ENCODE assay signal across 8 cellular contexts in genomic region chr17:45132569-45133463, GRCh38. TPM values are rescaled to one million over a fixed set of nuclear protein-coding genes. Genes with fewer than 3 reads are reported as not detected.
DNase-seq lines count a peak whose midpoint lies in the region; ATAC-seq and TF ChIP-seq lines count a peak whose summit lies in the region.

No MANE protein-coding gene starts in this region.

- H3K4me1 Mint-ChIP-seq in neural crest cell, result peaks cover 12% of the 10 kb centered on the region

- H3K4me1 ChIP-seq in RWPE2 (ENCODE audit: insufficient read depth, poor library complexity, severe bottlenecking), result peaks cover 27% of the 10 kb centered on the region
- H3K4me1 ChIP-seq in foreskin keratinocyte, result peaks cover 16% of the 10 kb centered on the region
- peaks cover 45% of the 10 kb centered on the region for H3K4me1 ChIP-seq in testis

- H3K9me3 ChIP-seq in RWPE2 (ENCODE audit: severe bottlenecking), result no peaks in the 10 kb centered on the region
- H3K9me3 ChIP-seq in testis, result no peaks in the 10 kb centered on the region

- ATAC-seq in RWPE2 (ENCODE audit: low read depth) (peak; percentile 51), foreskin keratinocyte (peak; percentile 45), HG02763 (IDR thresholded peaks at IDR 0.05; ENCODE audit: unreplicated experiment) (no peak)

- H3K27me3 ChIP-seq in RWPE2 (ENCODE audit: insufficient read depth, poor library complexity, severe bottlenecking), result no peaks in the 10 kb centered on the region
- no peaks in the 10 kb centered on the region for H3K27me3 ChIP-seq in foreskin keratinocyte
- H3K27me3 ChIP-seq in testis, result no peaks in the 10 kb centered on the region

- H3K9me3 Mint-ChIP-seq in neural crest cell, result no peaks in the 10 kb centered on the region

- intact Hi-C loops in testis (cut with DNase I; ENCODE audit: low total_unique reads), result no loop called here

- peak overlapping the region; percentile 67 for H3K4me3 ChIP-seq in GM12864 (ENCODE audit: low read depth, low read length)
- H3K4me3 ChIP-seq in Jurkat, Clone E6-1 (ENCODE audit: low read length), result peak overlapping the region; percentile 71
- H3K4me3 ChIP-seq in RWPE2 (ENCODE audit: severe bottlenecking), result peak overlapping the region; percentile 97
- H3K4me3 ChIP-seq in testis, result peak overlapping the region; percentile 82 to 97

- peaks cover 7% of the 10 kb centered on the region for H3K36me3 ChIP-seq in RWPE2 (ENCODE audit: low read depth)
- H3K36me3 ChIP-seq in testis (ENCODE audit: low read depth, missing control alignments), result no peaks in the 10 kb centered on the region

- TF ChIP-seq CTCF in GM12864 (IDR thresholded peaks at IDR 0.05; ENCODE audit: low read depth, low read length, missing control alignments) (peak; percentile 92), RWPE2 (IDR thresholded peaks at IDR 0.05; ENCODE audit: poor library complexity, severe bottlenecking) (peak; percentile 87), foreskin keratinocyte (conservative IDR thresholded peaks at IDR 0.05) (peak; percentile 94), neural crest cell (conservative IDR thresholded peaks at IDR 0.05) (peak; percentile 77), testis (IDR thresholded peaks at IDR 0.05) (peak; percentile 65 to 93 (median 80))

- peak overlapping the region; percentile 91 for H3K4me3 Mint-ChIP-seq in neural crest cell

- 1% methylated on average over 38 to 70 of the region's 72 CpGs for WGBS in testis, 2 donors

- peak overlapping the region; percentile 86 for H3K27ac Mint-ChIP-seq in neural crest cell (ENCODE audit: unreplicated experiment)

- no peaks in the 10 kb centered on the region for H3K36me3 Mint-ChIP-seq in neural crest cell (ENCODE audit: low read depth)

- no peak for TF ChIP-seq POLR2A in testis (IDR thresholded peaks at IDR 0.05)

- peaks cover 4% of the 10 kb centered on the region for H3K27me3 Mint-ChIP-seq in neural crest cell (ENCODE audit: low read depth)

- H3K27ac ChIP-seq in RWPE2 (ENCODE audit: poor library complexity, severe bottlenecking), result peak overlapping the region; percentile 95
- H3K27ac ChIP-seq in foreskin keratinocyte, result peak overlapping the region; percentile 41
- H3K27ac ChIP-seq in testis, result peak overlapping the region; percentile 92 to 98

- DNase-seq in GM12864 (ENCODE audit: low read depth) (no peak), RWPE2 (ENCODE audit: low spot score) (peak; percentile 86), foreskin keratinocyte (peak in 1 of 2 donors; percentile 76), neural crest cell (ENCODE audit: low read depth, low spot score) (peak; percentile 68), testis (peak; percentile 90)
- DNase-seq in Jurkat, Clone E6-1 (ENCODE audit: low read depth, low spot score), result no peak
- DNase-seq in activated gamma-delta T cell treated with anti-CD3 and anti-CD28 coated beads, Interleukin-2, amount 50 U/mL, for 16 hours (ENCODE audit: low read depth), result peak; percentile 26

RNA-seq across cellular contexts. Expression of gene PLCD3, which starts 0.5 kb away (rescaled TPM):
- polyA plus RNA-seq in Jurkat, Clone E6-1 (2012; ENCODE audit: insufficient read depth, insufficient read length), result 10.3 TPM
- 60.8 and 63.6 TPM in 2 replicates for total RNA-seq in foreskin keratinocyte
- 85.8 and 97.4 TPM in 2 replicates for polyA plus RNA-seq in foreskin keratinocyte
- total RNA-seq in neural crest cell, result 34.2 and 36.5 TPM in 2 replicates
- 100 to 1,000 TPM in 1 of 2 donors, 10 to 100 TPM in 1; 86.3 to 106 TPM for total RNA-seq in testis
- 62.2 TPM for polyA plus RNA-seq in testis (ENCODE audit: insufficient read depth, low read depth, low replicate concordance)

RNA-seq across cellular contexts. Expression of gene ACBD4, which starts 2.7 kb away (rescaled TPM):
- polyA plus RNA-seq in Jurkat, Clone E6-1 (2012; ENCODE audit: insufficient read depth, insufficient read length), result 9.0 TPM
- total RNA-seq in foreskin keratinocyte (4.3 and 4.4 TPM in 2 replicates), neural crest cell (5.4 and 5.5 TPM in 2 replicates), testis (1 to 10 TPM; 8.3 to 9.1 TPM)
- polyA plus RNA-seq in foreskin keratinocyte (4.5 TPM in 2 replicates), testis (ENCODE audit: insufficient read depth, low read depth, low replicate concordance) (7.5 TPM)

RNA-seq across cellular contexts. Expression of gene HEXIM1, which starts 15.5 kb away (rescaled TPM):
- polyA plus RNA-seq in Jurkat, Clone E6-1 (2012; ENCODE audit: insufficient read depth, insufficient read length), result 27.6 TPM
- total RNA-seq in foreskin keratinocyte, result 23.0 and 25.6 TPM in 2 replicates
- polyA plus RNA-seq in foreskin keratinocyte, result 26.7 and 27.9 TPM in 2 replicates
- 28.9 and 29.5 TPM in 2 replicates for total RNA-seq in neural crest cell
- total RNA-seq in testis, result 10 to 100 TPM; 51.8 to 68.8 TPM
- 38.8 TPM for polyA plus RNA-seq in testis (ENCODE audit: insufficient read depth, low read depth, low replicate concordance)

RNA-seq across cellular contexts. Expression of gene HEXIM2, which starts 28.9 kb away (rescaled TPM):
- polyA plus RNA-seq in Jurkat, Clone E6-1 (2012; ENCODE audit: insufficient read depth, insufficient read length), result 3.1 TPM
- total RNA-seq in foreskin keratinocyte, result 3.7 and 5.3 TPM in 2 replicates
- 5.7 and 6.3 TPM in 2 replicates for polyA plus RNA-seq in foreskin keratinocyte
- 9.5 and 10.4 TPM in 2 replicates for total RNA-seq in neural crest cell
- 10 to 100 TPM; 35.9 to 47.7 TPM for total RNA-seq in testis
- 76.8 TPM for polyA plus RNA-seq in testis (ENCODE audit: insufficient read depth, low read depth, low replicate concordance)

Comparison
In these comparisons a context has a peak if more than half of its experiments do, and no peak if none do; other contexts are left out.
1. DNase-seq: peak in RWPE2 (single experiment), activated gamma-delta T cell treated with anti-CD3 and anti-CD28 coated beads, Interleukin-2, amount 50 U/mL, for 16 hours (single experiment), neural crest cell (single experiment) and testis (single experiment); none in GM12864 (single experiment) and Jurkat, Clone E6-1 (single experiment).
2. H3K27ac ChIP-seq: peak in every context shown above with its lines; median percentile 95 in RWPE2; 95 in testis; 41 in foreskin keratinocyte.
3. Peak in every context shown above with its lines, with median percentiles within 50 percentile points of each other: H3K4me3 ChIP-seq and CTCF ChIP-seq.